8 cellular contexts compared by ENCODE assay signal in the genomic region with DNA sequence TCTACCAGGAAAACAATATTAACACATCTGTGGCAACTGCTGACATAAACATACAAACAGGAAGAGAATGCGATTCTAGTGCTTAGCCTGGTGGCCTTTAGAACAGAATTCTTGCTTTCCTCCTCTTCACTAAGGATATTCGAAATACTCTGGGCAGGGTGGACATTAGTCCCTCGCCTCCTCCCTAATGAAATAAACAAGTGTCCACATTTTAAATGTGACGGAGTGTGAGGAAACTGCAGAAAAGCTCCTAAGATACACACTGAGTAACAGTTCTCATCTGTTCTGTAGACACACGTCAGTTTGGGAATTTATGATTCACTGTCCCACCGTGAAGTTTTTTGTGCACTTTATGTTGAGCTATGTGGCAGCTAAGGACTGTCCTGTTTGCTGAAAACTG. TPM values are rescaled to one million over a fixed set of nuclear protein-coding genes. Genes with fewer than 3 reads are reported as not detected.
DNase-seq lines count a peak whose midpoint lies in the region; ATAC-seq, FAIRE-seq and TF ChIP-seq lines count a peak whose summit lies in the region.

No MANE protein-coding gene starts in this region.

- peak; percentile 68 for FAIRE-seq in GM12891 (lab: Jason Lieb, UNC)

- TF ChIP-seq CTCF in astrocyte of the spinal cord (IDR thresholded peaks at IDR 0.05; ENCODE audit: low read depth, low read length) = no peak

- DNase-seq in GM12891 (ENCODE audit: insufficient read length, low spot score) (no peak), astrocyte of the spinal cord (ENCODE audit: low read depth, low spot score) (peak; percentile 47), kidney tubule cell (ENCODE audit: low spot score) (peak; percentile 69), substantia nigra (lab: John Stamatoyannopoulos, UW) (peak in 2 of 49 donors; percentile 34 to 56), cortex of kidney (lab: John Stamatoyannopoulos, UW) (no peak), T1000 (lab: John Stamatoyannopoulos, UW) (no peak), HuH-7 (ENCODE audit: low spot score) (no peak)

- peak overlapping the region; percentile 87 for H3K27ac ChIP-seq in substantia nigra (ENCODE audit: low read depth, low read length, poor library complexity, severe bottlenecking)

- TF ChIP-seq POLR2A in GM12891 (IDR thresholded peaks at IDR 0.05; ENCODE audit: low read depth, low read length) = no peak

- peak overlapping the region; percentile 77 for H3K4me3 ChIP-seq in astrocyte of the spinal cord (ENCODE audit: low read depth, low read length)

- in situ Hi-C loops in astrocyte of the spinal cord (cut with HindIII; ENCODE audit: low sequenced_read_pairs) = no loop called here

- peak; percentile 27 for ATAC-seq in HG02885 (IDR thresholded peaks at IDR 0.05; ENCODE audit: poor library complexity, unreplicated experiment)

TF ChIP-seq in GM12891, 5 proteins besides CTCF, POLR2A, EP300 and RAD21:
- TF ChIP-seq PAX5 (IDR thresholded peaks at IDR 0.05; ENCODE audit: insufficient read depth, low read length, severe bottlenecking) = no peak
- TF ChIP-seq POU2F2 (IDR thresholded peaks at IDR 0.05; ENCODE audit: low read depth, low read length) = no peak
- TF ChIP-seq SPI1 (IDR thresholded peaks at IDR 0.05; ENCODE audit: low read depth, low read length) = no peak
- TF ChIP-seq TAF1 (IDR thresholded peaks at IDR 0.05; ENCODE audit: low read depth, low read length) = no peak
TF ChIP-seq in GM12891: peak in this region for 0.

RNA-seq across cellular contexts. Expression of gene STARD13, which starts 0.6 kb away (rescaled TPM):
- 2.6 TPM for polyA plus RNA-seq in GM12891 (2012; ENCODE audit: low read depth, missing spikeins)

Comparison
In these comparisons a context has a peak if more than half of its experiments do, and no peak if none do; other contexts are left out.
1. DNase-seq: peak in astrocyte of the spinal cord (single experiment) and kidney tubule cell (single experiment); none in GM12891 (single experiment), cortex of kidney (single experiment), T1000 (single experiment) and HuH-7 (single experiment).